Comparison of ENCODE assay signal across 17 cellular contexts in genomic region chr2:98496750-98497493, GRCh38. TPM values are rescaled to one million over a fixed set of nuclear protein-coding genes. Genes with fewer than 3 reads are reported as not detected.
DNase-seq lines count a peak whose midpoint lies in the region; ATAC-seq and TF ChIP-seq lines count a peak whose summit lies in the region.
"Had no signal": no experiment of that assay in that cellular context is flagged by ENCODE, and none has a peak within 500 bp of the region (broad histone marks: within the 10 kb centered on the region; RNA-seq: fewer than 3 reads in every experiment).

No MANE protein-coding gene starts in this region.

- H3K27me3 Mint-ChIP-seq in activated naive CD8-positive, alpha-beta T cell treated with anti-CD3 and anti-CD28 coated beads, Interleukin-2, amount 50 U/mL, for 24 hours: no peaks in the 10 kb centered on the region

- H3K4me2 ChIP-seq in mesendoderm (ENCODE audit: low read length): no peak overlapping the region
- H3K4me2 ChIP-seq: KMS-11 had no signal

- peaks cover 3 to 75% (median 53%) of the 10 kb centered on the region in 9 donors for H3K4me1 ChIP-seq in heart right ventricle
- peaks cover 9% of the 10 kb centered on the region for H3K4me1 ChIP-seq in mesendoderm (ENCODE audit: control insufficient read depth, low read depth, low read length)
- H3K4me1 ChIP-seq: Caco-2 had no signal

- peak; percentile 40 for ATAC-seq in Right ventricle myocardium inferior
- no peak for ATAC-seq in activated naive CD8-positive, alpha-beta T cell treated with anti-CD3 and anti-CD28 coated beads, Interleukin-2, amount 50 U/mL, for 24 hours
- ATAC-seq in heart right ventricle: peak in 5 of 8 donors; percentile 47 to 71 (median 67)
- ATAC-seq: HepG2 had no signal

- no peaks in the 10 kb centered on the region for H3K36me3 ChIP-seq in heart right ventricle
- H3K36me3 ChIP-seq in mesendoderm (ENCODE audit: control insufficient read depth, insufficient read depth, low read length): no peaks in the 10 kb centered on the region

- no peak overlapping the region for H3K4me3 Mint-ChIP-seq in activated naive CD8-positive, alpha-beta T cell treated with anti-CD3 and anti-CD28 coated beads, Interleukin-2, amount 50 U/mL, for 24 hours

- H3K18ac ChIP-seq in mesendoderm (ENCODE audit: low read length): no peak overlapping the region

- H3K27me3 ChIP-seq in heart right ventricle (no peaks in the 10 kb centered on the region), mesendoderm (ENCODE audit: insufficient read depth, low read length, poor library complexity) (no peaks in the 10 kb centered on the region)

- no peak overlapping the region for H2BK120ac ChIP-seq in mesendoderm (ENCODE audit: low read depth, low read length)

- H3K9me3 Mint-ChIP-seq in activated naive CD8-positive, alpha-beta T cell treated with anti-CD3 and anti-CD28 coated beads, Interleukin-2, amount 50 U/mL, for 24 hours: peaks cover 26% of the 10 kb centered on the region

- TF ChIP-seq CTCF in heart right ventricle (IDR thresholded peaks at IDR 0.05): no peak

- H3K27ac Mint-ChIP-seq in activated naive CD8-positive, alpha-beta T cell treated with anti-CD3 and anti-CD28 coated beads, Interleukin-2, amount 50 U/mL, for 24 hours: peak overlapping the region; percentile 52

- no peak for DNase-seq in Right ventricle myocardium inferior (ENCODE audit: missing footprints)
- no peak for DNase-seq in cardiac septum (ENCODE audit: low spot score)
- DNase-seq in activated naive CD8-positive, alpha-beta T cell treated with anti-CD3 and anti-CD28 coated beads, Interleukin-2, amount 50 U/mL, for 24 hours: no peak
- no peak for DNase-seq in heart right ventricle
- no peak for DNase-seq in mesendoderm
- DNase-seq in A172 (ENCODE audit: low spot score): no peak
- no peak for DNase-seq in activated CD4-positive, alpha-beta T cell treated with anti-CD3 and anti-CD28 coated beads for 48 hours
- DNase-seq: C1 segment of cervical spinal cord, Caco-2, DMS153, EL, NCI-H1048, NCI-H1694, NCI-H510A treated with DMSO at 0.1 percent for 48 hours, NCI-H82 had no signal

- no peak overlapping the region for H4K8ac ChIP-seq in mesendoderm (ENCODE audit: low read depth, low read length)

- peak overlapping the region in 4 of 10 donors; percentile 13 to 24 (median 14) for H3K27ac ChIP-seq in heart right ventricle
- H3K27ac ChIP-seq in mesendoderm (ENCODE audit: low read depth, low read length): no peak overlapping the region
- H3K27ac ChIP-seq: KMS-11 had no signal

- peaks cover 27% of the 10 kb centered on the region for H3K4me1 Mint-ChIP-seq in activated naive CD8-positive, alpha-beta T cell treated with anti-CD3 and anti-CD28 coated beads, Interleukin-2, amount 50 U/mL, for 24 hours

- 84 to 86% methylated on average over 4 of the region's 4 CpGs for WGBS in heart right ventricle, 2 donors
- WGBS in mesendoderm (ENCODE audit: extremely low coverage, insufficient coverage, low lambda C conversion rate): no CpG with 5 or more reads among the region's 4 CpGs

- no peak overlapping the region for H3K23ac ChIP-seq in mesendoderm (ENCODE audit: low read length)

- H3K79me2 ChIP-seq in mesendoderm (ENCODE audit: control insufficient read depth, insufficient read depth, low read length): peaks cover 32% of the 10 kb centered on the region

- H2BK5ac ChIP-seq in mesendoderm (ENCODE audit: low read length): no peak overlapping the region

- H3K4me3 ChIP-seq in heart right ventricle (no peak overlapping the region), mesendoderm (ENCODE audit: low read length) (no peak overlapping the region)

- peaks cover 0 to 15% (median 0%) of the 10 kb centered on the region in 11 donors for H3K9me3 ChIP-seq in heart right ventricle

- H2BK15ac ChIP-seq in mesendoderm (replicated peaks; ENCODE audit: low read depth): no peak overlapping the region

- peaks cover 43% of the 10 kb centered on the region for H3K79me1 ChIP-seq in mesendoderm (ENCODE audit: low read length)

- no peak overlapping the region for H3K56ac ChIP-seq in mesendoderm (ENCODE audit: low read length)

- H2AK5ac ChIP-seq in mesendoderm (ENCODE audit: low read length): no peak overlapping the region

- peaks cover 46% of the 10 kb centered on the region for H3K36me3 Mint-ChIP-seq in activated naive CD8-positive, alpha-beta T cell treated with anti-CD3 and anti-CD28 coated beads, Interleukin-2, amount 50 U/mL, for 24 hours (ENCODE audit: low read depth)

- no peak overlapping the region for H3K9ac ChIP-seq in mesendoderm (ENCODE audit: low read length)
- H3K9ac ChIP-seq: KMS-11 had no signal

- intact Hi-C loops in Right ventricle myocardium inferior (cut with DNase I) (no loop called here), cardiac septum (cut with DNase I) (no loop called here), heart right ventricle (cut with DNase I) (no loop called here)

- no peak overlapping the region for H4K5ac ChIP-seq in mesendoderm (ENCODE audit: low read length)

- no peak overlapping the region for H3K4ac ChIP-seq in mesendoderm (ENCODE audit: low read depth, low read length)

RNA-seq across cellular contexts. Expression of gene INPP4A, which starts 52.3 kb away (rescaled TPM):
- total RNA-seq in Right ventricle myocardium inferior (14.7 TPM), cardiac septum (19.9 TPM), heart right ventricle (10 to 100 TPM; 15.8 to 31.2 (median 22.0) TPM)
- polyA plus RNA-seq in heart right ventricle: 1 to 10 TPM; 3.8 to 7.5 TPM
- 11.4 TPM for polyA plus RNA-seq in mesendoderm (2013, experiment 1 of 2)
- 10.8 TPM for polyA plus RNA-seq in mesendoderm (2013, experiment 2 of 2)
- 19.7 and 22.0 TPM in 2 replicates for total RNA-seq in A172 (2014; rRNA removed; shearing (Covaris generic))
